ENCODE assay signal across 8 cellular contexts in the genomic region with DNA sequence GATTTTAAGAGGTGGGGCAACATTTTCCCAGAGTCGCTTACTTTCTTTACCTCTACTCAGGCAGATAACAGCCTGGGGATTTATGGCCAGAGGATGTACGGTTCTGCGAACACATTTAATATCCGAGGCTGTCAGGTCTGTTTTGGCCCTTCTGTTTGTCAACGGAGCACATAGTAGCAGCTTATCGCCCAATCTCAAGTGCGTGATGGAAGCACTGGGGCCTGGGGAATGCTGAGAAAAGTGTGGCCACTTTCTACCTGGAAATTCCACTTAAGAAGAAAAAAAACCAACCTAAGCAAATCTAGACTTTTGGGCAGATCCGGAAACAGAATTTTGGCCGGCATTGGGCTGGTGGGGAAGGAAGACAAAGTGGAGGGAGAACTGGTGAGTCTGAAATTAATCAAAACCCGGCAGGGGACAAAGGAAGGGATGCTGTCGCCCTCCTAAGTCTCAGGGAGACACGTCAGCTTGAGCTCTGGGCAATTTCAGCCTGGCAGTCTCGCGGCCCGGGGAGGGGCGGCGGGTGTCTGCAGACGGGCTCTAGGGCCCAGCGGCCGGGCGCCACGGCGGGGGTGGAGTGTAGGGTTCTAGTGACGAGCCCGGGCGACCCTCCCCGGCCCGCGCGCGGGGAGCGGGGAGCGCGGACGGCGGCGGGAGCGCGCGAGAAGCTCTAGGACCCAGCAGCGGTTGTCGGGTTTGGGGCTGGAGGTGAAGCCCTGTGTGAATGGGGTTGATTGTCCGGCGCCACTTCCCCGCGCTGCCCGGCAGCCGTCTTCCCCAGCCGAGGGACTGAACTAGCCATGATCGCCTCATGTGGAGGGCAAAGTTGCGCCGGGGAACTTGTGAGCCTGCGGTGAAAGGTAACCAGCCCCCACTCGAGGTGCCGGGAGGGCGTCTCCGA. TPM values are rescaled to one million over a fixed set of nuclear protein-coding genes. Genes with fewer than 3 reads are reported as not detected.
DNase-seq lines count a peak whose midpoint lies in the region; ATAC-seq and TF ChIP-seq lines count a peak whose summit lies in the region.

A gene with protein sequence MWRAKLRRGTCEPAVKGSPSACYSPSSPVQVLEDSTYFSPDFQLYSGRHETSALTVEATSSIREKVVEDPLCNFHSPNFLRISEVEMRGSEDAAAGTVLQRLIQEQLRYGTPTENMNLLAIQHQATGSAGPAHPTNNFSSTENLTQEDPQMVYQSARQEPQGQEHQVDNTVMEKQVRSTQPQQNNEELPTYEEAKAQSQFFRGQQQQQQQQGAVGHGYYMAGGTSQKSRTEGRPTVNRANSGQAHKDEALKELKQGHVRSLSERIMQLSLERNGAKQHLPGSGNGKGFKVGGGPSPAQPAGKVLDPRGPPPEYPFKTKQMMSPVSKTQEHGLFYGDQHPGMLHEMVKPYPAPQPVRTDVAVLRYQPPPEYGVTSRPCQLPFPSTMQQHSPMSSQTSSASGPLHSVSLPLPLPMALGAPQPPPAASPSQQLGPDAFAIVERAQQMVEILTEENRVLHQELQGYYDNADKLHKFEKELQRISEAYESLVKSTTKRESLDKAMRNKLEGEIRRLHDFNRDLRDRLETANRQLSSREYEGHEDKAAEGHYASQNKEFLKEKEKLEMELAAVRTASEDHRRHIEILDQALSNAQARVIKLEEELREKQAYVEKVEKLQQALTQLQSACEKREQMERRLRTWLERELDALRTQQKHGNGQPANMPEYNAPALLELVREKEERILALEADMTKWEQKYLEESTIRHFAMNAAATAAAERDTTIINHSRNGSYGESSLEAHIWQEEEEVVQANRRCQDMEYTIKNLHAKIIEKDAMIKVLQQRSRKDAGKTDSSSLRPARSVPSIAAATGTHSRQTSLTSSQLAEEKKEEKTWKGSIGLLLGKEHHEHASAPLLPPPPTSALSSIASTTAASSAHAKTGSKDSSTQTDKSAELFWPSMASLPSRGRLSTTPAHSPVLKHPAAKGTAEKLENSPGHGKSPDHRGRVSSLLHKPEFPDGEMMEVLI (plus strand): TSS at position 656 of the 901 bp plus-strand sequence. CDS start 156 bp downstream, at position 812.

- TF ChIP-seq CTCF in neural cell (IDR thresholded peaks at IDR 0.05; ENCODE audit: poor library complexity, severe bottlenecking) (peak; percentile 29), uterus (IDR thresholded peaks at IDR 0.05) (no peak)

- no peaks in the 10 kb centered on the region for H3K9me2 ChIP-seq in neural cell (ENCODE audit: insufficient read depth, low read length)

- H3K9me3 ChIP-seq in neural cell (ENCODE audit: low read length), result no peaks in the 10 kb centered on the region
- no peaks in the 10 kb centered on the region for H3K9me3 ChIP-seq in uterus

- H3K9me3 Mint-ChIP-seq in activated naive CD4-positive, alpha-beta T cell treated with anti-CD3 and anti-CD28 coated beads, Interleukin-2, amount 50 U/mL, for 72 hours, result no peaks in the 10 kb centered on the region

- H3K27me3 ChIP-seq in neural cell (ENCODE audit: insufficient read depth, low read depth, low read length), result no peaks in the 10 kb centered on the region
- H3K27me3 ChIP-seq in uterus, result no peaks in the 10 kb centered on the region

- H3K4me3 ChIP-seq in neural cell (ENCODE audit: low read length), result peak within 1 kb of the TSS; percentile 91
- peak within 1 kb of the TSS; percentile 77 to 87 for H3K4me3 ChIP-seq in uterus

- no peaks in the 10 kb centered on the region for H3K36me3 ChIP-seq in neural cell (ENCODE audit: insufficient read depth, low read length)
- no peaks in the 10 kb centered on the region for H3K36me3 ChIP-seq in uterus

- no peaks in the 10 kb centered on the region for H4K20me1 ChIP-seq in neural cell (ENCODE audit: insufficient read depth)

- peak within 1 kb of the TSS; percentile 76 for H3K9ac ChIP-seq in neural cell (ENCODE audit: low read length)

- peak; percentile 62 to 82 for TF ChIP-seq POLR2A in uterus (IDR thresholded peaks at IDR 0.05)

- peak; percentile 25 for TF ChIP-seq EP300 in neural cell (conservative IDR thresholded peaks at IDR 0.05; ENCODE audit: poor library complexity, severe bottlenecking)

- no peaks in the 10 kb centered on the region for H3F3A ChIP-seq in neural cell (ENCODE audit: insufficient read depth, low read length, poor library complexity, severe bottlenecking)

- peak within 1 kb of the TSS; percentile 34 for H3K27ac ChIP-seq in neural cell (ENCODE audit: low read length)
- peak within 1 kb of the TSS; percentile 94 to 96 for H3K27ac ChIP-seq in uterus

- intact Hi-C loops in uterus (cut with DNase I; ENCODE audit: low total_unique reads), result no loop called here

- peaks cover 0 to 4% of the 10 kb centered on the region in 2 donors for H3K36me3 Mint-ChIP-seq in activated naive CD4-positive, alpha-beta T cell treated with anti-CD3 and anti-CD28 coated beads, Interleukin-2, amount 50 U/mL, for 72 hours

- peak; percentile 60 for ATAC-seq in GM18870 (IDR thresholded peaks at IDR 0.05; ENCODE audit: unreplicated experiment)
- ATAC-seq in HG03196 (IDR thresholded peaks at IDR 0.05; ENCODE audit: unreplicated experiment), result peak; percentile 83
- peak; percentile 20 to 78 for ATAC-seq in activated naive CD4-positive, alpha-beta T cell treated with anti-CD3 and anti-CD28 coated beads, Interleukin-2, amount 50 U/mL, for 72 hours

- no peak for TF ChIP-seq RAD21 in neural cell (conservative IDR thresholded peaks at IDR 0.05)

- H3K27ac Mint-ChIP-seq in activated naive CD4-positive, alpha-beta T cell treated with anti-CD3 and anti-CD28 coated beads, Interleukin-2, amount 50 U/mL, for 72 hours, result no peak within 1 kb of the TSS

- peaks cover 42% of the 10 kb centered on the region for H3K79me2 ChIP-seq in neural cell (replicated peaks; ENCODE audit: insufficient read depth, low read length)

- peak; percentile 94 for DNase-seq in AG20443 (ENCODE audit: low spot score)
- peak; percentile 98 for DNase-seq in NCI-H526 treated with DMSO at 0.1 percent for 48 hours (lab: John Stamatoyannopoulos, UW)
- peak in 1 of 2 donors; percentile 33 for DNase-seq in activated naive CD4-positive, alpha-beta T cell treated with anti-CD3 and anti-CD28 coated beads, Interleukin-2, amount 50 U/mL, for 72 hours (ENCODE audit: low spot score in 2 of 2)
- peak; percentile 79 for DNase-seq in globus pallidus (ENCODE audit: low spot score)
- peak; percentile 87 to 88 for DNase-seq in uterus

- H3K4me2 ChIP-seq in neural cell (ENCODE audit: low read length), result peak within 1 kb of the TSS; percentile 87

- peaks cover 0 to 3% of the 10 kb centered on the region in 2 donors for H3K4me1 ChIP-seq in uterus

- H2AFZ ChIP-seq in neural cell (ENCODE audit: low read depth, low read length), result peak within 1 kb of the TSS; percentile 75

TF ChIP-seq in neural cell, 6 proteins besides CTCF, POLR2A, EP300 and RAD21:
- peak; percentile 78 for TF ChIP-seq POLR2AphosphoS5 (IDR thresholded peaks at IDR 0.05)
- TF ChIP-seq MXI1 (conservative IDR thresholded peaks at IDR 0.05; ENCODE audit: poor library complexity, severe bottlenecking), result peak; percentile 51
- no peak for TF ChIP-seq REST (IDR thresholded peaks at IDR 0.05; ENCODE audit: borderline replicate concordance)
- TF ChIP-seq SMC3 (conservative IDR thresholded peaks at IDR 0.05; ENCODE audit: poor library complexity), result peak; percentile 29
- no peak for TF ChIP-seq EZH2 (IDR thresholded peaks at IDR 0.05; ENCODE audit: borderline replicate concordance, insufficient read depth, low read length, poor library complexity, severe bottlenecking)
- TF ChIP-seq TAF1 (IDR thresholded peaks at IDR 0.05; ENCODE audit: low read depth), result peak; percentile 28

RNA-seq across cellular contexts. Expression of the gene that starts here (rescaled TPM):
- 1 to 10 TPM in 1 of 2 donors, under 1 TPM in 1; 0.25 to 1.2 TPM for total RNA-seq in activated naive CD4-positive, alpha-beta T cell treated with anti-CD3 and anti-CD28 coated beads, Interleukin-2, amount 50 U/mL, for 72 hours
- 10.7 and 12.6 TPM in 2 replicates for polyA plus RNA-seq in neural cell
- 58.4 and 66.3 TPM in 2 replicates for polyA minus RNA-seq in neural cell
- 100 to 1,000 TPM in 1 of 4 donors, 10 to 100 TPM in 3; 20.6 to 107 (median 41.5) TPM for total RNA-seq in uterus

Comparison
In these comparisons a context has a peak if more than half of its experiments do, and no peak if none do; other contexts are left out.
1. RNA of the gene that starts here (total RNA-seq): 20.6 to 107 TPM in uterus; 0.25 to 1.2 TPM in activated naive CD4-positive, alpha-beta T cell treated with anti-CD3 and anti-CD28 coated beads, Interleukin-2, amount 50 U/mL, for 72 hours; every median in the first group is over 4 times any median in the second.
2. Peak in every context shown above with its lines, with median percentiles within 50 percentile points of each other: ATAC-seq.